1 cellular context compared by ENCODE assay signal in the genomic region with DNA sequence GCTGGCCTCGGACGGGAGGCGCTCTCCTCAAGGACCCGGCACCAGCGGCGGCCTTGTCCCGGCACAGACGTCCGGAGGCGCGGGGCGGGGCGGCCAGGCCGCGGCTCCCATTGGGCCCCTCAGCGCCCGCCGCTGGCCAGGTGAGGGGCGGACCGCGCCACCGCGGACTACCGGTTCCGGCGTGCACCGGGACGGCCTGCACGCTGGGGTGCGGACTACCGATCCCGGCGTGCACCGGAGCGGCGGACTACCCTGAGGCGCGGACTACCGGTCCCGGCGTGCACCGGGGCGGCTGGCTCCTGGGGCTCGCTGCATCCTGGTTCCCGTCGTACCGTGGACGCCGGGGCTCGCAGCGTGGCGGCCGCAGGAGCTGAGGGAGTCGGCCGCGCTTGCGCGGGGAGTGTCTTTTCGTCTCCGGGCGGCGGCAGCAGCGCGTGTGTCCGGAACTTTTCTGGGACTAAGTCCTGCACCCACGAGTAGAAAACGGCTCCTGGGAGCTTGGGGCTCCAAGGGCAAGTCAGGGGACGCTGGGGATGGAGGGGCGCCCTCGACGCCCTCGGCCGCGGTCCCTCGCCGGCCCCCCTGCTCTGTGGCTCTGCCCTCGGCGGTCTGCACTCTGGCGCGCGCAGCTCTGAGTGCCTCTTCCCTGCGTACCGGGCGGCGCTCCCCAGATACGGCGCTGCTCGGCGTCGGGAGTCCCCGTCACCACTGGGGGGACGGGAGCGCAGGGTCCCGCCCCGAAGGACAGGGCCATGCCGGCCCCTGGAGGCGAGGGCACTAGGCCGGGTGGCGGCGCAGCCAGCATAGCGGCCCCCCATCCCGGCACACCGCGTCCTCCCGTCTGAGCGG.
TF ChIP-seq lines count a peak whose summit lies in the region.

A gene (minus strand): TSS at position 86 of the 849 bp plus-strand sequence. CDS start 206 bp downstream, outside the sequence.

TF ChIP-seq in HepG2, 621 proteins besides CTCF, POLR2A, EP300 and RAD21 (continued from another document):
- TF ChIP-seq, protein P1, sequence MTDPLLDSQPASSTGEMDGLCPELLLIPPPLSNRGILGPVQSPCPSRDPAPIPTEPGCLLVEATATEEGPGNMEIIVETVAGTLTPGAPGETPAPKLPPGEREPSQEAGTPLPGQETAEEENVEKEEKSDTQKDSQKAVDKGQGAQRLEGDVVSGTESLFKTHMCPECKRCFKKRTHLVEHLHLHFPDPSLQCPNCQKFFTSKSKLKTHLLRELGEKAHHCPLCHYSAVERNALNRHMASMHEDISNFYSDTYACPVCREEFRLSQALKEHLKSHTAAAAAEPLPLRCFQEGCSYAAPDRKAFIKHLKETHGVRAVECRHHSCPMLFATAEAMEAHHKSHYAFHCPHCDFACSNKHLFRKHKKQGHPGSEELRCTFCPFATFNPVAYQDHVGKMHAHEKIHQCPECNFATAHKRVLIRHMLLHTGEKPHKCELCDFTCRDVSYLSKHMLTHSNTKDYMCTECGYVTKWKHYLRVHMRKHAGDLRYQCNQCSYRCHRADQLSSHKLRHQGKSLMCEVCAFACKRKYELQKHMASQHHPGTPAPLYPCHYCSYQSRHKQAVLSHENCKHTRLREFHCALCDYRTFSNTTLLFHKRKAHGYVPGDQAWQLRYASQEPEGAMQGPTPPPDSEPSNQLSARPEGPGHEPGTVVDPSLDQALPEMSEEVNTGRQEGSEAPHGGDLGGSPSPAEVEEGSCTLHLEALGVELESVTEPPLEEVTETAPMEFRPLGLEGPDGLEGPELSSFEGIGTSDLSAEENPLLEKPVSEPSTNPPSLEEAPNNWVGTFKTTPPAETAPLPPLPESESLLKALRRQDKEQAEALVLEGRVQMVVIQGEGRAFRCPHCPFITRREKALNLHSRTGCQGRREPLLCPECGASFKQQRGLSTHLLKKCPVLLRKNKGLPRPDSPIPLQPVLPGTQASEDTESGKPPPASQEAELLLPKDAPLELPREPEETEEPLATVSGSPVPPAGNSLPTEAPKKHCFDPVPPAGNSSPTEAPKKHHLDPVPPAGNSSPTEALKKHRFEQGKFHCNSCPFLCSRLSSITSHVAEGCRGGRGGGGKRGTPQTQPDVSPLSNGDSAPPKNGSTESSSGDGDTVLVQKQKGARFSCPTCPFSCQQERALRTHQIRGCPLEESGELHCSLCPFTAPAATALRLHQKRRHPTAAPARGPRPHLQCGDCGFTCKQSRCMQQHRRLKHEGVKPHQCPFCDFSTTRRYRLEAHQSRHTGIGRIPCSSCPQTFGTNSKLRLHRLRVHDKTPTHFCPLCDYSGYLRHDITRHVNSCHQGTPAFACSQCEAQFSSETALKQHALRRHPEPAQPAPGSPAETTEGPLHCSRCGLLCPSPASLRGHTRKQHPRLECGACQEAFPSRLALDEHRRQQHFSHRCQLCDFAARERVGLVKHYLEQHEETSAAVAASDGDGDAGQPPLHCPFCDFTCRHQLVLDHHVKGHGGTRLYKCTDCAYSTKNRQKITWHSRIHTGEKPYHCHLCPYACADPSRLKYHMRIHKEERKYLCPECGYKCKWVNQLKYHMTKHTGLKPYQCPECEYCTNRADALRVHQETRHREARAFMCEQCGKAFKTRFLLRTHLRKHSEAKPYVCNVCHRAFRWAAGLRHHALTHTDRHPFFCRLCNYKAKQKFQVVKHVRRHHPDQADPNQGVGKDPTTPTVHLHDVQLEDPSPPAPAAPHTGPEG (CRISPR knock-in tag; IDR thresholded peaks at IDR 0.05) = peak; percentile 94
- TF ChIP-seq KLF13 (CRISPR knock-in tag; IDR thresholded peaks at IDR 0.05) (no peak), RBM39 (IDR thresholded peaks at IDR 0.05; ENCODE audit: low read depth, low read length, poor library complexity, severe bottlenecking) (no peak)
- TF ChIP-seq, protein P2, sequence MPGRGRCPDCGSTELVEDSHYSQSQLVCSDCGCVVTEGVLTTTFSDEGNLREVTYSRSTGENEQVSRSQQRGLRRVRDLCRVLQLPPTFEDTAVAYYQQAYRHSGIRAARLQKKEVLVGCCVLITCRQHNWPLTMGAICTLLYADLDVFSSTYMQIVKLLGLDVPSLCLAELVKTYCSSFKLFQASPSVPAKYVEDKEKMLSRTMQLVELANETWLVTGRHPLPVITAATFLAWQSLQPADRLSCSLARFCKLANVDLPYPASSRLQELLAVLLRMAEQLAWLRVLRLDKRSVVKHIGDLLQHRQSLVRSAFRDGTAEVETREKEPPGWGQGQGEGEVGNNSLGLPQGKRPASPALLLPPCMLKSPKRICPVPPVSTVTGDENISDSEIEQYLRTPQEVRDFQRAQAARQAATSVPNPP (CRISPR knock-in tag; IDR thresholded peaks at IDR 0.05) = peak; percentile 39; the same call in 1 of the 2 replicates
